1 cellular context compared by ENCODE assay signal in genomic region chr3:127790009-127790533, GRCh38.
TF ChIP-seq lines count a peak whose summit lies in the region.

No MANE protein-coding gene starts in this region.

TF ChIP-seq in IMR-90, 13 proteins besides CTCF, POLR2A, EP300 and RAD21:
- TF ChIP-seq ELK1 (IDR thresholded peaks at IDR 0.05; ENCODE audit: borderline replicate concordance, low read depth, low read length) = no peak
- no peak for TF ChIP-seq NFE2L2 (IDR thresholded peaks at IDR 0.05; ENCODE audit: low read depth, low read length)
- TF ChIP-seq RCOR1 (IDR thresholded peaks at IDR 0.05; ENCODE audit: insufficient replicate concordance, low read length) = peak; percentile 19
- TF ChIP-seq CEBPB (IDR thresholded peaks at IDR 0.05; ENCODE audit: low read depth, low read length) = peak; percentile 76
- no peak for TF ChIP-seq SMC3 (IDR thresholded peaks at IDR 0.05; ENCODE audit: low read depth, low read length)
- TF ChIP-seq USF2 (IDR thresholded peaks at IDR 0.05; ENCODE audit: low read depth, low read length) = no peak
- TF ChIP-seq BHLHE40 (IDR thresholded peaks at IDR 0.05; ENCODE audit: low read depth, low read length) = no peak
